Comparison of ENCODE assay signal across 8 cellular contexts in genomic region chr14:73714656-73715081, GRCh38. TPM values are rescaled to one million over a fixed set of nuclear protein-coding genes. Genes with fewer than 3 reads are reported as not detected.
DNase-seq lines count a peak whose midpoint lies in the region; ATAC-seq and TF ChIP-seq lines count a peak whose summit lies in the region.

No MANE protein-coding gene starts in this region.

- ATAC-seq in left cardiac atrium (no peak), omental fat pad (ENCODE audit: low FRiP score) (no peak)

- H4K20me1 ChIP-seq in mammary epithelial cell (ENCODE audit: insufficient read depth, low read length), result no peaks in the 10 kb centered on the region

- peaks cover 59% of the 10 kb centered on the region for H3K4me1 ChIP-seq in left ventricle myocardium inferior
- H3K4me1 ChIP-seq in mammary epithelial cell (ENCODE audit: insufficient read depth, low read length), result peaks cover 14% of the 10 kb centered on the region
- H3K4me1 ChIP-seq in muscle layer of colon (ENCODE audit: insufficient read depth, low read length), result peaks cover 27% of the 10 kb centered on the region

- H3K9me3 ChIP-seq in left ventricle myocardium inferior (replicated peaks) (no peaks in the 10 kb centered on the region), mammary epithelial cell (replicated peaks; ENCODE audit: insufficient read depth, low read length) (no peaks in the 10 kb centered on the region), muscle layer of colon (ENCODE audit: low read length) (no peaks in the 10 kb centered on the region)

- 58% methylated on average over 7 of the region's 7 CpGs for WGBS in mammary epithelial cell (ENCODE audit: low coverage, missing lambda C conversion rate)

- no peak overlapping the region for H3K9ac ChIP-seq in mammary epithelial cell (ENCODE audit: insufficient read depth, low read length)
- H3K9ac ChIP-seq in muscle layer of colon (ENCODE audit: low read length), result no peak overlapping the region

- in situ Hi-C loops in mammary epithelial cell (cut with MboI; ENCODE audit: low sequenced_read_pairs in 2 of 2), result no loop called here

- H3K36me3 ChIP-seq in left ventricle myocardium inferior, result peaks cover 43% of the 10 kb centered on the region
- peaks cover 16% of the 10 kb centered on the region for H3K36me3 ChIP-seq in mammary epithelial cell (ENCODE audit: insufficient read depth, low read length)
- peaks cover 29% of the 10 kb centered on the region for H3K36me3 ChIP-seq in muscle layer of colon (ENCODE audit: insufficient read depth, low read length)

- H3K27me3 ChIP-seq in left ventricle myocardium inferior (ENCODE audit: low read depth) (no peaks in the 10 kb centered on the region), mammary epithelial cell (ENCODE audit: insufficient read depth, low read length) (no peaks in the 10 kb centered on the region), muscle layer of colon (ENCODE audit: control insufficient read depth in 1 of 2, insufficient read depth in 2 of 2, low read length in 2 of 2) (no peaks in the 10 kb centered on the region)

- dilution Hi-C loops in mammary epithelial cell (cut with HindIII; ENCODE audit: low sequenced_read_pairs), result no loop called here

- H3K79me2 ChIP-seq in mammary epithelial cell (ENCODE audit: insufficient read depth, low read length), result peaks cover 28% of the 10 kb centered on the region

- H3K4me3 ChIP-seq in left ventricle myocardium inferior, result peak overlapping the region; percentile 82
- H3K4me3 ChIP-seq in mammary epithelial cell (replicated peaks in 1 of 3; ENCODE audit: insufficient read depth in 1 of 3, low read depth in 2 of 3, low read length in 3 of 3), result no peak overlapping the region
- H3K4me3 ChIP-seq in muscle layer of colon (ENCODE audit: low read depth in 1 of 2, low read length in 2 of 2), result peak overlapping the region; percentile 94 to 96

- intact Hi-C loops in left ventricle myocardium inferior (cut with micrococcal nuclease), result no loop called here
- intact Hi-C loops in left cardiac atrium (cut with DNase I), result no loop called here
- intact Hi-C loops in mammary epithelial cell (cut with micrococcal nuclease), result loop anchor here (5.0 to 10.0 kb wide), 3 partner anchors 82 to 240 kb away; partner anchors contain the start of genes COQ6 and FAM161B

- H3K27ac ChIP-seq in left ventricle myocardium inferior (replicated peaks) (peak overlapping the region; percentile 89), mammary epithelial cell (ENCODE audit: insufficient read depth, low read depth, low read length) (peak overlapping the region; percentile 54), muscle layer of colon (ENCODE audit: low read depth, low read length) (peak overlapping the region; percentile 84)

- CTCF ChIA-PET in mammary epithelial cell (lab: Charles Lee; ENCODE audit: low non-redundant PET), result no interaction called here

- TF ChIP-seq CTCF in left ventricle myocardium inferior (IDR thresholded peaks at IDR 0.05; ENCODE audit: borderline replicate concordance), result no peak
- no peak for TF ChIP-seq CTCF in mammary epithelial cell (conservative IDR thresholded peaks at IDR 0.05 in 1 of 2, IDR thresholded peaks at IDR 0.05 in 1 of 2; ENCODE audit: extremely low read depth in 1 of 2, insufficient read depth in 1 of 2, low read depth in 1 of 2, low read length in 2 of 2)
- TF ChIP-seq CTCF in omental fat pad (IDR thresholded peaks at IDR 0.05), result no peak

- no TSS peak for BruUV-seq in mammary epithelial cell (replicated peaks; lab: Mats Ljungman, UMichigan)

- no peak overlapping the region for H2AFZ ChIP-seq in mammary epithelial cell (ENCODE audit: low read depth, low read length)

- peak overlapping the region; percentile 86 for H3K4me2 ChIP-seq in mammary epithelial cell (ENCODE audit: insufficient read depth, low read depth, low read length)

- no peak for DNase-seq in left ventricle myocardium inferior
- no peak for DNase-seq in left cardiac atrium
- DNase-seq in NCI-H146 (lab: John Stamatoyannopoulos, UW), result peak; percentile 55
- DNase-seq in mammary epithelial cell, result no peak
- no peak for DNase-seq in KG1 (lab: John Stamatoyannopoulos, UW)
- no peak for DNase-seq in omental fat pad (ENCODE audit: low spot score)
- DNase-seq in NCI-H1048 (lab: John Stamatoyannopoulos, UW), result no peak

RNA-seq across cellular contexts. Expression of gene PNMA1, which starts 0.5 kb away (rescaled TPM):
- total RNA-seq in left ventricle myocardium inferior, result 19.2 TPM
- 10 to 100 TPM; 25.9 to 29.6 TPM for total RNA-seq in left cardiac atrium
- total RNA-seq in mammary epithelial cell, result 10 to 100 TPM; 15.7 to 30.5 TPM
- polyA plus RNA-seq in mammary epithelial cell, result 17.0 TPM
- 33.6 TPM for polyA minus RNA-seq in mammary epithelial cell
- total RNA-seq in omental fat pad, result 10 to 100 TPM; 14.8 to 22.6 (median 20.1) TPM

Comparison
In these comparisons a context has a peak if more than half of its experiments do, and no peak if none do; other contexts are left out.
1. H3K4me3 ChIP-seq: peak in left ventricle myocardium inferior (single experiment) and muscle layer of colon (2 of 2); none in mammary epithelial cell (0 of 3).
2. Peak in every context shown above with its lines, with median percentiles within 50 percentile points of each other: H3K27ac ChIP-seq.